Comparison of ENCODE assay signal across 21 cellular contexts in genomic region chr13:36804588-36804987, GRCh38.
"Had no signal": no experiment of that assay in that cellular context is flagged by ENCODE, and none has a peak within 500 bp of the region (broad histone marks: within the 10 kb centered on the region; RNA-seq: fewer than 3 reads in every experiment).

No MANE protein-coding gene starts in this region.

- H3K4me1 Mint-ChIP-seq: activated CD4-positive, alpha-beta T cell treated with anti-CD3 and anti-CD28 coated beads, Interleukin-2, amount 10 ng/mL, durations not matched to agents 7 days and 5 days; activated T-helper 17 cell treated with anti-CD3 and anti-CD28 coated beads, Interleukin-2, amount 50 U/mL, for 72 hours; brain; T-cell had no signal

- H3K4me3 Mint-ChIP-seq: activated CD4-positive, alpha-beta memory T cell treated with anti-CD3 and anti-CD28 coated beads for 36 hours; activated CD4-positive, alpha-beta T cell treated with anti-CD3 and anti-CD28 coated beads, Interleukin-2, amount 10 ng/mL, durations not matched to agents 7 days and 5 days; activated naive CD4-positive, alpha-beta T cell treated with anti-CD3 and anti-CD28 coated beads for 36 hours; activated naive CD8-positive, alpha-beta T cell; activated T-helper 17 cell treated with anti-CD3 and anti-CD28 coated beads, Interleukin-2, amount 50 U/mL, for 72 hours; brain; T-cell had no signal

- H3K27ac Mint-ChIP-seq: activated CD4-positive, alpha-beta memory T cell treated with anti-CD3 and anti-CD28 coated beads for 36 hours; activated CD4-positive, alpha-beta T cell treated with anti-CD3 and anti-CD28 coated beads, Interleukin-2, amount 10 ng/mL, durations not matched to agents 7 days and 5 days; activated naive CD4-positive, alpha-beta T cell treated with anti-CD3 and anti-CD28 coated beads for 36 hours; activated naive CD8-positive, alpha-beta T cell; activated T-helper 17 cell treated with anti-CD3 and anti-CD28 coated beads, Interleukin-2, amount 50 U/mL, for 72 hours; brain; T-cell had no signal

- DNase-seq: activated CD4-positive, alpha-beta memory T cell treated with anti-CD3 and anti-CD28 coated beads for 36 hours; activated CD4-positive, alpha-beta T cell treated with anti-CD3 and anti-CD28 coated beads, Interleukin-2, amount 10 ng/mL, durations not matched to agents 7 days and 5 days; activated CD4-positive, CD25-positive, alpha-beta regulatory T cell; activated CD8-positive, alpha-beta memory T cell treated with anti-CD3 and anti-CD28 coated beads for 24 hours; activated gamma-delta T cell; activated naive CD4-positive, alpha-beta T cell treated with anti-CD3 and anti-CD28 coated beads for 36 hours; activated T-cell treated with anti-CD3 and anti-CD28 coated beads, Interleukin-2, amount 50 U/mL, for 48 hours; amygdala; NCI-H1048; NCI-H187 treated with DMSO at 0.1 percent for 48 hours; NCI-H2081 treated with DMSO at 0.1 percent for 48 hours; NCI-H446; NCI-H524 treated with DMSO at 0.1 percent for 48 hours; T-cell; T-helper 2 cell had no signal

- ATAC-seq: activated T-helper 17 cell treated with anti-CD3 and anti-CD28 coated beads, Interleukin-2, amount 50 U/mL, for 72 hours; T-cell had no signal

- H3K9me3 Mint-ChIP-seq: activated CD4-positive, alpha-beta memory T cell treated with anti-CD3 and anti-CD28 coated beads for 36 hours; activated CD4-positive, alpha-beta T cell treated with anti-CD3 and anti-CD28 coated beads, Interleukin-2, amount 10 ng/mL, durations not matched to agents 7 days and 5 days; activated naive CD4-positive, alpha-beta T cell treated with anti-CD3 and anti-CD28 coated beads for 36 hours; activated T-helper 17 cell treated with anti-CD3 and anti-CD28 coated beads, Interleukin-2, amount 50 U/mL, for 72 hours; brain; T-cell had no signal

- H3K4me3 ChIP-seq: cardiac muscle cell, PC-9, SK-N-MC had no signal

- H3K36me3 Mint-ChIP-seq: activated CD4-positive, alpha-beta memory T cell treated with anti-CD3 and anti-CD28 coated beads for 36 hours; activated naive CD8-positive, alpha-beta T cell; brain; T-cell had no signal
